Comparison of ENCODE assay signal across 19 cellular contexts in genomic region chr16:79795556-79795955, GRCh38.
DNase-seq lines count a peak whose midpoint lies in the region; ATAC-seq, FAIRE-seq and TF ChIP-seq lines count a peak whose summit lies in the region.
"Had no signal": no experiment of that assay in that cellular context is flagged by ENCODE, and none has a peak within 500 bp of the region (broad histone marks: within the 10 kb centered on the region; RNA-seq: fewer than 3 reads in every experiment).

No MANE protein-coding gene starts in this region.

- no peaks in the 10 kb centered on the region for H4K20me1 ChIP-seq in HepG2 (ENCODE audit: insufficient read depth, low read length)
- H4K20me1 ChIP-seq: BLaER1 had no signal

- H3K9me3 ChIP-seq in HepG2 (ENCODE audit: low read length) (peaks cover 9% of the 10 kb centered on the region; the same call in 1 of the 2 replicates), right lobe of liver (no peaks in the 10 kb centered on the region), left lung (no peaks in the 10 kb centered on the region)
- H3K9me3 ChIP-seq: BLaER1 had no signal

- no TSS peak for BruUV-seq in HepG2 (replicated peaks; lab: Mats Ljungman, UMichigan)

- TF ChIP-seq RAD21 in HepG2 (CRISPR knock-in tag; IDR thresholded peaks at IDR 0.05) = no peak

- H3K4me3 ChIP-seq in HepG2 (replicated peaks in 1 of 3; ENCODE audit: insufficient read depth in 1 of 3, low read depth in 2 of 3, low read length in 3 of 3) = no peak overlapping the region
- H3K4me3 ChIP-seq in right lobe of liver = no peak overlapping the region
- H3K4me3 ChIP-seq in left lung = no peak overlapping the region
- H3K4me3 ChIP-seq: BLaER1 had no signal

- no peak overlapping the region for H3K4me2 ChIP-seq in HepG2 (ENCODE audit: low read depth, low read length)
- H3K4me2 ChIP-seq: BLaER1 had no signal

- intact Hi-C loops in HepG2 (cut with micrococcal nuclease; ENCODE audit: unreplicated experiment) = no loop called here
- intact Hi-C loops in right lobe of liver (cut with DNase I) = no loop called here
- intact Hi-C loops in left lung (cut with DNase I) = no loop called here

- H3K27me3 ChIP-seq in HepG2 (ENCODE audit: control insufficient read depth in 1 of 2, insufficient read depth in 2 of 2, low read length in 2 of 2) = no peaks in the 10 kb centered on the region
- H3K27me3 ChIP-seq in right lobe of liver = no peaks in the 10 kb centered on the region
- H3K27me3 ChIP-seq in foreskin keratinocyte = no peaks in the 10 kb centered on the region
- H3K27me3 ChIP-seq in left lung = no peaks in the 10 kb centered on the region
- H3K27me3 ChIP-seq: BLaER1 had no signal

- DNase-seq in HepG2 (ENCODE audit: low spot score) = no peak
- DNase-seq in right lobe of liver = no peak
- DNase-seq in foreskin keratinocyte = peak; percentile 44 to 76
- peak; percentile 42 for DNase-seq in kidney tubule cell (ENCODE audit: low spot score)
- no peak for DNase-seq in activated CD4-positive, alpha-beta T cell treated with anti-CD3 and anti-CD28 coated beads, Interleukin-2, amount 50 U/mL, for 4 hours
- DNase-seq in left lung = no peak
- DNase-seq: 8988T; CD4-positive, alpha-beta memory T cell; DMS153; DMS79; GDM1; GOT3; H7; HFFc6 had no signal

- 3% methylated on average over 4 of the region's 4 CpGs for WGBS in HepG2 (ENCODE audit: low lambda C conversion rate)
- 85% methylated on average over 4 of the region's 4 CpGs for WGBS in right lobe of liver (ENCODE audit: insufficient coverage, low coverage, low lambda C conversion rate, missing lambda C conversion rate)

- in situ Hi-C loops in HepG2 (cut with HindIII; ENCODE audit: extremely low pct_ligation_motif_present, low pct_unique_long_range_greater_than_20kb) = no loop called here

- TF ChIP-seq POLR2A in HepG2 (IDR thresholded peaks at IDR 0.05; ENCODE audit: insufficient read depth in 1 of 2, low read depth in 2 of 2, low read length in 2 of 2) = no peak
- TF ChIP-seq POLR2A in right lobe of liver (IDR thresholded peaks at IDR 0.05) = no peak

- POLR2A ChIA-PET in HepG2 (lab: Yijun Ruan, JAX) = no interaction called here

- TF ChIP-seq CTCF in HepG2 (CRISPR knock-in tag; IDR thresholded peaks at IDR 0.05) (no peak), right lobe of liver (IDR thresholded peaks at IDR 0.05) (no peak), foreskin keratinocyte (conservative IDR thresholded peaks at IDR 0.05) (no peak), left lung (IDR thresholded peaks at IDR 0.05) (no peak)

- TF ChIP-seq EP300 in HepG2 (IDR thresholded peaks at IDR 0.05; ENCODE audit: low read depth in 2 of 2, low read length in 2 of 2) = no peak
- no peak for TF ChIP-seq EP300 in HepG2 (CRISPR knock-in tag; IDR thresholded peaks at IDR 0.05; ENCODE audit: borderline replicate concordance)

- CTCF ChIA-PET in HepG2 (lab: Yijun Ruan, JAX; ENCODE audit: low intra/inter-chr PET ratio, low total read pairs) = no interaction called here

- H3K27ac ChIP-seq in HepG2 (ENCODE audit: extremely low read length, insufficient read depth, low read length) (no peak overlapping the region), right lobe of liver (no peak overlapping the region), foreskin keratinocyte (no peak overlapping the region), left lung (no peak overlapping the region)
- H3K27ac ChIP-seq: BLaER1 had no signal

- no peak overlapping the region for H3K9ac ChIP-seq in HepG2 (ENCODE audit: insufficient read depth, low read depth, low read length)
- H3K9ac ChIP-seq: BLaER1 had no signal

- ATAC-seq in HepG2 (no peak), right lobe of liver (no peak), foreskin keratinocyte (no peak), HG02798 (IDR thresholded peaks at IDR 0.05; ENCODE audit: poor library complexity, unreplicated experiment) (no peak), left lung (no peak)
- ATAC-seq: HCT116 had no signal

- no peaks in the 10 kb centered on the region for H3K36me3 ChIP-seq in HepG2 (replicated peaks in 1 of 2; ENCODE audit: control insufficient read depth in 1 of 2, insufficient read depth in 2 of 2, low read length in 2 of 2)
- no peaks in the 10 kb centered on the region for H3K36me3 ChIP-seq in right lobe of liver
- H3K36me3 ChIP-seq in left lung = no peaks in the 10 kb centered on the region
- H3K36me3 ChIP-seq: BLaER1 had no signal

- H2AFZ ChIP-seq in HepG2 (ENCODE audit: low read length) = no peak overlapping the region

- no peak for FAIRE-seq in HepG2 (lab: Jason Lieb, UNC)
- FAIRE-seq: GM12892, GM18507 had no signal

- H3K79me2 ChIP-seq in HepG2 (ENCODE audit: insufficient read depth, low read length) = no peaks in the 10 kb centered on the region

- no peaks in the 10 kb centered on the region for H3K4me1 ChIP-seq in HepG2 (ENCODE audit: insufficient read depth, low read length)
- no peaks in the 10 kb centered on the region for H3K4me1 ChIP-seq in right lobe of liver
- no peaks in the 10 kb centered on the region for H3K4me1 ChIP-seq in foreskin keratinocyte
- no peaks in the 10 kb centered on the region for H3K4me1 ChIP-seq in left lung

TF ChIP-seq in HepG2, 621 proteins besides CTCF, POLR2A, EP300 and RAD21:
- TF ChIP-seq FOXO4 (CRISPR knock-in tag; conservative IDR thresholded peaks at IDR 0.05) = no peak
- TF ChIP-seq CREB1 (IDR thresholded peaks at IDR 0.05) = peak; percentile 64; the same call in 1 of the 2 replicates
- TF ChIP-seq CREB1 (CRISPR knock-in tag; IDR thresholded peaks at IDR 0.05) = no peak

Comparison
In these comparisons a context has a peak if more than half of its experiments do, and no peak if none do; other contexts are left out.
1. DNase-seq: peak in foreskin keratinocyte (2 of 2) and kidney tubule cell (single experiment); none in HepG2 (single experiment), right lobe of liver (0 of 3), activated CD4-positive, alpha-beta T cell treated with anti-CD3 and anti-CD28 coated beads, Interleukin-2, amount 50 U/mL, for 4 hours (0 of 2) and left lung (0 of 2).